Comparison of ENCODE assay signal across 1 cellular context in the genomic region with DNA sequence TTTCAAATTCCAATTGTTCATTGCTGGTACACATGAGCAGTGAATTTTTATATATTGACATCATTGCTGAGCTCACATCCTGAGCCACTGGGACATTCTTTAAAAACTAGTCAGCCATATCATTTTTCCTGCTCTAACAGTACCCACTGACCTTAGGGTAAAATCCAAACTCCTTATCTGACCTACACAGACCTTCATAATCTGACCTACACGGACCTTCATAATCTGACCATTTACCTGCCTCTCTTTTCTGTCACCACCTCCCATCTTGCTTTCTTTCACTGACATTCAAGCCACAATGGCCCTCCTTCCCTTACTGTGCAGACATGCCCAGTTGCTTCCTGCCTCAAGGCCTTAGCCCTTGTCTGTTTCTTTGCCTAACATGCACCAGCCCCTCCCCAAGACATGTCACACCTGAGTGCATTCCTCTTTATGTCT.
A peak's percentile ranks its signal among the peaks of the same experiment; 100 is the strongest.
TF ChIP-seq lines count a peak whose summit lies in the region.

No MANE protein-coding gene starts in this region.

TF ChIP-seq in K562, 482 proteins besides CTCF, POLR2A, EP300 and RAD21 (continued from another document):
- TF ChIP-seq, protein P1, sequence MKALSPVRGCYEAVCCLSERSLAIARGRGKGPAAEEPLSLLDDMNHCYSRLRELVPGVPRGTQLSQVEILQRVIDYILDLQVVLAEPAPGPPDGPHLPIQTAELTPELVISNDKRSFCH (CRISPR knock-in tag; IDR thresholded peaks at IDR 0.05): no peak
- TF ChIP-seq, protein P1 (tag; IDR thresholded peaks at IDR 0.05): 0 out of 2 replicates have a peak, but pooled peaks have one; percentile 31
- peak; percentile 67; the same call in 1 of the 2 replicates for TF ChIP-seq SMARCE1 (IDR thresholded peaks at IDR 0.05)
- peak; percentile 86 for TF ChIP-seq ESRRA (IDR thresholded peaks at IDR 0.05; ENCODE audit: borderline replicate concordance, low read depth)
- TF ChIP-seq MTA2 (IDR thresholded peaks at IDR 0.05; ENCODE audit: low read depth): peak; percentile 68; the same call in 1 of the 2 replicates
- TF ChIP-seq FOXM1 (IDR thresholded peaks at IDR 0.05; ENCODE audit: low read depth): peak; percentile 26; the same call in 1 of the 2 replicates
- TF ChIP-seq FOXM1 (CRISPR knock-in tag; IDR thresholded peaks at IDR 0.05; ENCODE audit: low read depth): no peak
- TF ChIP-seq, protein P2, sequence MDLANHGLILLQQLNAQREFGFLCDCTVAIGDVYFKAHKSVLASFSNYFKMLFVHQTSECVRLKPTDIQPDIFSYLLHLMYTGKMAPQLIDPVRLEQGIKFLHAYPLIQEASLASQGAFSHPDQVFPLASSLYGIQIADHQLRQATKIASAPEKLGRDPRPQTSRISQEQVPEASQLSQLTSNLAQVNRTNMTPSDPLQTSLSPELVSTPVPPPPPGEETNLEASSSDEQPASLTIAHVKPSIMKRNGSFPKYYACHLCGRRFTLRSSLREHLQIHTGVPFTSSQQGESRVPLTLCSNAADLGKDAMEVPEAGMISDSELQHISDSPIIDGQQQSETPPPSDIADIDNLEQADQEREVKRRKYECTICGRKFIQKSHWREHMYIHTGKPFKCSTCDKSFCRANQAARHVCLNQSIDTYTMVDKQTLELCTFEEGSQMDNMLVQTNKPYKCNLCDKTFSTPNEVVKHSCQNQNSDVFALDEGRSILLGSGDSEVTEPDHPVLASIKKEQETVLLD (IDR thresholded peaks at IDR 0.05): no peak
- 0 out of 2 replicates have a peak, but pooled peaks have one; percentile 54 for TF ChIP-seq KLF16 (IDR thresholded peaks at IDR 0.05)
- peak; percentile 82 for TF ChIP-seq TAL1 (IDR thresholded peaks at IDR 0.05)
- TF ChIP-seq SIN3B (IDR thresholded peaks at IDR 0.05; ENCODE audit: low read depth): no peak
- no peak for TF ChIP-seq SIX5 (IDR thresholded peaks at IDR 0.05; ENCODE audit: borderline replicate concordance in 1 of 2, insufficient read depth in 1 of 2, low read depth in 1 of 2, low read length in 2 of 2)
- no peak for TF ChIP-seq ZNF778 (CRISPR knock-in tag; IDR thresholded peaks at IDR 0.05)
- TF ChIP-seq NCOR1 (IDR thresholded peaks at IDR 0.05): peak; percentile 61
- TF ChIP-seq, protein P3, sequence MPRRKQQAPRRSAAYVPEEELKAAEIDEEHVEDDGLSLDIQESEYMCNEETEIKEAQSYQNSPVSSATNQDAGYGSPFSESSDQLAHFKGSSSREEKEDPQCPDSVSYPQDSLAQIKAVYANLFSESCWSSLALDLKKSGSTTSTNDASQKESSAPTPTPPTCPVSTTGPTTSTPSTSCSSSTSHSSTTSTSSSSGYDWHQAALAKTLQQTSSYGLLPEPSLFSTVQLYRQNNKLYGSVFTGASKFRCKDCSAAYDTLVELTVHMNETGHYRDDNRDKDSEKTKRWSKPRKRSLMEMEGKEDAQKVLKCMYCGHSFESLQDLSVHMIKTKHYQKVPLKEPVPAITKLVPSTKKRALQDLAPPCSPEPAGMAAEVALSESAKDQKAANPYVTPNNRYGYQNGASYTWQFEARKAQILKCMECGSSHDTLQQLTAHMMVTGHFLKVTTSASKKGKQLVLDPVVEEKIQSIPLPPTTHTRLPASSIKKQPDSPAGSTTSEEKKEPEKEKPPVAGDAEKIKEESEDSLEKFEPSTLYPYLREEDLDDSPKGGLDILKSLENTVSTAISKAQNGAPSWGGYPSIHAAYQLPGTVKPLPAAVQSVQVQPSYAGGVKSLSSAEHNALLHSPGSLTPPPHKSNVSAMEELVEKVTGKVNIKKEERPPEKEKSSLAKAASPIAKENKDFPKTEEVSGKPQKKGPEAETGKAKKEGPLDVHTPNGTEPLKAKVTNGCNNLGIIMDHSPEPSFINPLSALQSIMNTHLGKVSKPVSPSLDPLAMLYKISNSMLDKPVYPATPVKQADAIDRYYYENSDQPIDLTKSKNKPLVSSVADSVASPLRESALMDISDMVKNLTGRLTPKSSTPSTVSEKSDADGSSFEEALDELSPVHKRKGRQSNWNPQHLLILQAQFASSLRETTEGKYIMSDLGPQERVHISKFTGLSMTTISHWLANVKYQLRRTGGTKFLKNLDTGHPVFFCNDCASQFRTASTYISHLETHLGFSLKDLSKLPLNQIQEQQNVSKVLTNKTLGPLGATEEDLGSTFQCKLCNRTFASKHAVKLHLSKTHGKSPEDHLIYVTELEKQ (CRISPR knock-in tag; IDR thresholded peaks at IDR 0.05): no peak
- TF ChIP-seq HDAC1 (IDR thresholded peaks at IDR 0.05): peak in 1 of 2 experiments; percentile 97; a peak in 2 of 4 replicates
- peak; percentile 94 for TF ChIP-seq ZEB2 (IDR thresholded peaks at IDR 0.05)
- TF ChIP-seq NFIC (IDR thresholded peaks at IDR 0.05): 0 out of 2 replicates have a peak, but pooled peaks have one; percentile 8
TF ChIP-seq in K562: peak in this region for 33.
